In genomic region chr1:111471012-111471411, GRCh38 we compare ENCODE assay signal across 9 cellular contexts. TPM values are rescaled to one million over a fixed set of nuclear protein-coding genes. Genes with fewer than 3 reads are reported as not detected.
DNase-seq lines count a peak whose midpoint lies in the region; ATAC-seq, FAIRE-seq and TF ChIP-seq lines count a peak whose summit lies in the region.
"Had no signal": no experiment of that assay in that cellular context is flagged by ENCODE, and none has a peak within 500 bp of the region (broad histone marks: within the 10 kb centered on the region; RNA-seq: fewer than 3 reads in every experiment).

No MANE protein-coding gene starts in this region.

- intact Hi-C loops in activated CD4-positive, alpha-beta T cell treated with anti-CD3 and anti-CD28 coated beads, Interleukin-2, amount 10 ng/mL, durations not matched to agents 24 days and 14 days (cut with micrococcal nuclease): no loop called here
- intact Hi-C loops in right cardiac atrium (cut with DNase I): no loop called here

- H3K36me3 ChIP-seq in MM.1S (replicated peaks; ENCODE audit: insufficient read depth, low read length): no peaks in the 10 kb centered on the region

- no peak overlapping the region for H3K4me3 ChIP-seq in right cardiac atrium (ENCODE audit: low read length)
- H3K4me3 ChIP-seq in MM.1S (ENCODE audit: low read length): no peak overlapping the region

- DNase-seq in activated CD4-positive, alpha-beta T cell treated with anti-CD3 and anti-CD28 coated beads, Interleukin-2, amount 10 ng/mL, durations not matched to agents 24 days and 14 days: peak; percentile 87
- peak; percentile 36 to 73 (median 63) for DNase-seq in right cardiac atrium
- no peak for DNase-seq in HTR-8/SVneo (ENCODE audit: insufficient read length, low spot score)
- no peak for DNase-seq in MM.1S

- H3K27ac ChIP-seq in right cardiac atrium (ENCODE audit: low read length): no peak overlapping the region
- no peak overlapping the region for H3K27ac ChIP-seq in MM.1S (ENCODE audit: low read length)

- H3K9me2 ChIP-seq in MM.1S (replicated peaks; ENCODE audit: insufficient read depth, low read length): no peaks in the 10 kb centered on the region

- H3K4me1 ChIP-seq in right cardiac atrium (ENCODE audit: control insufficient read depth, insufficient read depth, low read length): peaks cover 2% of the 10 kb centered on the region
- no peaks in the 10 kb centered on the region for H3K4me1 ChIP-seq in MM.1S (ENCODE audit: low read length)

- no peaks in the 10 kb centered on the region for H3K27me3 ChIP-seq in right cardiac atrium (ENCODE audit: control insufficient read depth, insufficient read depth)
- peaks cover 7% of the 10 kb centered on the region for H3K27me3 ChIP-seq in MM.1S (replicated peaks; ENCODE audit: insufficient read depth, low read length)

- no peak for FAIRE-seq in HTR-8/SVneo (lab: Jason Lieb, UNC)

- H3K4me3 Mint-ChIP-seq in activated CD4-positive, alpha-beta T cell treated with anti-CD3 and anti-CD28 coated beads, Interleukin-2, amount 10 ng/mL, durations not matched to agents 24 days and 14 days: no peak overlapping the region
- H3K4me3 Mint-ChIP-seq in stimulated activated memory B cell treated with anti-CD40 and anti-IgM and Interleukin-4, amounts not matched to agents 10 μg/mL and 1 μg/mL and 100 μg/mL, for 72 hours: no peak overlapping the region

- H3F3A ChIP-seq in MM.1S (ENCODE audit: insufficient read depth, low read length): no peaks in the 10 kb centered on the region

- no peaks in the 10 kb centered on the region for H3K79me2 ChIP-seq in MM.1S (ENCODE audit: low read length)

- peaks cover 16% of the 10 kb centered on the region for H3K36me3 Mint-ChIP-seq in activated CD4-positive, alpha-beta T cell treated with anti-CD3 and anti-CD28 coated beads, Interleukin-2, amount 10 ng/mL, durations not matched to agents 24 days and 14 days (ENCODE audit: low read depth)
- peaks cover 12% of the 10 kb centered on the region for H3K36me3 Mint-ChIP-seq in stimulated activated memory B cell treated with anti-CD40 and anti-IgM and Interleukin-4, amounts not matched to agents 10 μg/mL and 1 μg/mL and 100 μg/mL, for 72 hours

- H4K20me1 ChIP-seq in MM.1S (ENCODE audit: insufficient read depth, low read length): no peaks in the 10 kb centered on the region

- H3K4me1 Mint-ChIP-seq in activated CD4-positive, alpha-beta T cell treated with anti-CD3 and anti-CD28 coated beads, Interleukin-2, amount 10 ng/mL, durations not matched to agents 24 days and 14 days: peaks cover 31% of the 10 kb centered on the region
- peaks cover 19% of the 10 kb centered on the region for H3K4me1 Mint-ChIP-seq in stimulated activated memory B cell treated with anti-CD40 and anti-IgM and Interleukin-4, amounts not matched to agents 10 μg/mL and 1 μg/mL and 100 μg/mL, for 72 hours

- no peak overlapping the region for H3K27ac Mint-ChIP-seq in activated CD4-positive, alpha-beta T cell treated with anti-CD3 and anti-CD28 coated beads, Interleukin-2, amount 10 ng/mL, durations not matched to agents 24 days and 14 days
- H3K27ac Mint-ChIP-seq in stimulated activated memory B cell treated with anti-CD40 and anti-IgM and Interleukin-4, amounts not matched to agents 10 μg/mL and 1 μg/mL and 100 μg/mL, for 72 hours: no peak overlapping the region

- no peaks in the 10 kb centered on the region for H3K9me3 Mint-ChIP-seq in activated CD4-positive, alpha-beta T cell treated with anti-CD3 and anti-CD28 coated beads, Interleukin-2, amount 10 ng/mL, durations not matched to agents 24 days and 14 days
- H3K9me3 Mint-ChIP-seq in stimulated activated memory B cell treated with anti-CD40 and anti-IgM and Interleukin-4, amounts not matched to agents 10 μg/mL and 1 μg/mL and 100 μg/mL, for 72 hours: no peaks in the 10 kb centered on the region

- H3K9me3 ChIP-seq in right cardiac atrium (ENCODE audit: control insufficient read depth, low read length): no peaks in the 10 kb centered on the region
- H3K9me3 ChIP-seq in MM.1S (replicated peaks; ENCODE audit: insufficient read depth, low read length): no peaks in the 10 kb centered on the region

- H3K9ac ChIP-seq in MM.1S (ENCODE audit: low read length): no peak overlapping the region

- ATAC-seq in HG03432 (IDR thresholded peaks at IDR 0.05; ENCODE audit: unreplicated experiment): peak; percentile 70
- ATAC-seq in right cardiac atrium: peak; percentile 53 to 61
- peak; percentile 98 for ATAC-seq in stimulated activated memory B cell treated with anti-CD40 and anti-IgM and Interleukin-4, amounts not matched to agents 10 μg/mL and 1 μg/mL and 100 μg/mL, for 72 hours
- ATAC-seq in GM21390 (IDR thresholded peaks at IDR 0.05; ENCODE audit: unreplicated experiment): no peak
- no peak for ATAC-seq in HG03439 (IDR thresholded peaks at IDR 0.05; ENCODE audit: unreplicated experiment)

- H3K27me3 Mint-ChIP-seq in activated CD4-positive, alpha-beta T cell treated with anti-CD3 and anti-CD28 coated beads, Interleukin-2, amount 10 ng/mL, durations not matched to agents 24 days and 14 days: no peaks in the 10 kb centered on the region
- H3K27me3 Mint-ChIP-seq in stimulated activated memory B cell treated with anti-CD40 and anti-IgM and Interleukin-4, amounts not matched to agents 10 μg/mL and 1 μg/mL and 100 μg/mL, for 72 hours: no peaks in the 10 kb centered on the region

- TF ChIP-seq CTCF in MM.1S (IDR thresholded peaks at IDR 0.05; ENCODE audit: low read length): no peak

- H3K4me2 ChIP-seq in MM.1S (ENCODE audit: low read depth, low read length): no peak overlapping the region

- H2AFZ ChIP-seq in MM.1S (ENCODE audit: low read length): no peak overlapping the region

- 57% methylated on average over 3 of the region's 3 CpGs for WGBS in right cardiac atrium

RNA-seq across cellular contexts. Expression of gene C1orf162, which starts 2.8 kb away (rescaled TPM):
- 2.1 and 2.7 TPM in 2 replicates for total RNA-seq in activated CD4-positive, alpha-beta T cell treated with anti-CD3 and anti-CD28 coated beads, Interleukin-2, amount 10 ng/mL, durations not matched to agents 24 days and 14 days
- 10 to 100 TPM; 13.0 to 28.1 (median 18.0) TPM for total RNA-seq in right cardiac atrium
- 13.5 TPM for polyA plus RNA-seq in right cardiac atrium

RNA-seq across cellular contexts. Expression of gene ATP5PB, which starts 21.7 kb away (rescaled TPM):
- total RNA-seq in activated CD4-positive, alpha-beta T cell treated with anti-CD3 and anti-CD28 coated beads, Interleukin-2, amount 10 ng/mL, durations not matched to agents 24 days and 14 days: 308 and 325 TPM in 2 replicates
- 100 to 1,000 TPM; 433 to 505 (median 493) TPM for total RNA-seq in right cardiac atrium
- polyA plus RNA-seq in right cardiac atrium: 918 TPM

RNA-seq across cellular contexts. Expression of gene WDR77, which starts 22.0 kb away (rescaled TPM):
- 60.9 and 65.0 TPM in 2 replicates for total RNA-seq in activated CD4-positive, alpha-beta T cell treated with anti-CD3 and anti-CD28 coated beads, Interleukin-2, amount 10 ng/mL, durations not matched to agents 24 days and 14 days
- 10 to 100 TPM; 24.1 to 29.2 (median 27.9) TPM for total RNA-seq in right cardiac atrium
- 28.2 TPM for polyA plus RNA-seq in right cardiac atrium

RNA-seq across cellular contexts. Expression of gene ADORA3, which starts 32.4 kb away (rescaled TPM):
- total RNA-seq in activated CD4-positive, alpha-beta T cell treated with anti-CD3 and anti-CD28 coated beads, Interleukin-2, amount 10 ng/mL, durations not matched to agents 24 days and 14 days: not detected in 2 replicates
- total RNA-seq in right cardiac atrium: 10 to 100 TPM in 1 of 4 donors, 1 to 10 TPM in 3; 5.4 to 10.9 (median 9.9) TPM
- polyA plus RNA-seq in right cardiac atrium: 2.0 TPM

RNA-seq across cellular contexts. Expression of gene TMIGD3, which starts 32.4 kb away (rescaled TPM):
- total RNA-seq in activated CD4-positive, alpha-beta T cell treated with anti-CD3 and anti-CD28 coated beads, Interleukin-2, amount 10 ng/mL, durations not matched to agents 24 days and 14 days: not detected in 2 replicates
- total RNA-seq in right cardiac atrium: 1 to 10 TPM in 3 of 4 donors, under 1 TPM in 1; 0.82 to 9.5 (median 3.7) TPM
- polyA plus RNA-seq in right cardiac atrium: 2.1 TPM
- total RNA-seq: dermis microvascular lymphatic vessel endothelial cell had no signal

Comparison
In these comparisons a context has a peak if more than half of its experiments do, and no peak if none do; other contexts are left out.
1. ATAC-seq: peak in HG03432 (single experiment), right cardiac atrium (2 of 2) and stimulated activated memory B cell treated with anti-CD40 and anti-IgM and Interleukin-4, amounts not matched to agents 10 μg/mL and 1 μg/mL and 100 μg/mL, for 72 hours (single experiment); none in GM21390 (single experiment) and HG03439 (single experiment).
2. DNase-seq: peak in activated CD4-positive, alpha-beta T cell treated with anti-CD3 and anti-CD28 coated beads, Interleukin-2, amount 10 ng/mL, durations not matched to agents 24 days and 14 days (single experiment) and right cardiac atrium (3 of 3); none in HTR-8/SVneo (single experiment) and MM.1S (single experiment).